Comparison of ENCODE assay signal across 1 cellular context in genomic region chr19:41310031-41310831, GRCh38.
TF ChIP-seq lines count a peak whose summit lies in the region.

TSS of gene CCDC97 (plus strand) at chr19:41310172. CDS start at chr19:41310311, 139 bp downstream.

TF ChIP-seq in HCT116, 20 proteins besides CTCF, POLR2A, EP300 and RAD21 (continued from another document):
- TF ChIP-seq ATF3 (IDR thresholded peaks at IDR 0.05), result no peak
- TF ChIP-seq SRF (IDR thresholded peaks at IDR 0.05; ENCODE audit: low read depth), result peak; percentile 67; the same call in 1 of the 2 replicates
- TF ChIP-seq YY1 (IDR thresholded peaks at IDR 0.05; ENCODE audit: extremely low read depth, insufficient replicate concordance, low read depth, low read length), result no peak
- TF ChIP-seq FOSL1 (IDR thresholded peaks at IDR 0.05; ENCODE audit: low read depth), result no peak
- TF ChIP-seq EZH2phosphoT487 (IDR thresholded peaks at IDR 0.05; ENCODE audit: borderline replicate concordance), result no peak
- no peak for TF ChIP-seq ZNF274 (IDR thresholded peaks at IDR 0.05; ENCODE audit: low read depth, low read length)
- TF ChIP-seq ELF1 (IDR thresholded peaks at IDR 0.05; ENCODE audit: borderline replicate concordance, low read depth), result peak; percentile 68; the same call in 1 of the 2 replicates
- peak; percentile 91 for TF ChIP-seq POLR2AphosphoS5 (IDR thresholded peaks at IDR 0.05; ENCODE audit: low read depth, low read length)
- peak; percentile 52 for TF ChIP-seq TCF7L2 (IDR thresholded peaks at IDR 0.05; ENCODE audit: borderline replicate concordance, extremely low read depth, insufficient read depth, insufficient read length)
- TF ChIP-seq CEBPB (IDR thresholded peaks at IDR 0.05; ENCODE audit: low read depth), result no peak
- peak; percentile 85 for TF ChIP-seq EGR1 (IDR thresholded peaks at IDR 0.05; ENCODE audit: low read depth)
